27 cellular contexts compared by ENCODE assay signal in the genomic region with DNA sequence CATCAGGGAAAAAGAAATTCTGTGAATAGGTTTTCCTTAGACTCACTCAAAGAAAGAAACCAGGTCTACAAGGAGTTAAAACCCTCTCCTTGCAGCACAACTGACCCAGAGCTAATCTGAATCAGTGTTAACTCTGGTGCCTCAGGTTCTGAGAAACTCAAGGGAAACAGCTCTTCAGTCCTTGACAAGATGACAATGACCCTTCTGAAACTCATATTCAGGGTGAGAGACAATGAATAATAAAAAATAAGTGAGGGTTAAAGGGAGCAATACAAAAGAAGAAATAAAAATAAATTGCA.
"Had no signal": no experiment of that assay in that cellular context is flagged by ENCODE, and none has a peak within 500 bp of the region (broad histone marks: within the 10 kb centered on the region; RNA-seq: fewer than 3 reads in every experiment).

No MANE protein-coding gene starts in this region.

- H3K36me3 Mint-ChIP-seq: activated CD8-positive, alpha-beta memory T cell treated with anti-CD3 and anti-CD28 coated beads, Interleukin-2, amount 10 ng/mL, durations not matched to agents 7 days and 5 days; activated naive CD4-positive, alpha-beta T cell treated with anti-CD3 and anti-CD28 coated beads, Interleukin-2, amount 10 ng/mL, durations not matched to agents 7 days and 5 days; activated naive CD8-positive, alpha-beta T cell; T-cell had no signal

- ATAC-seq: activated CD8-positive, alpha-beta memory T cell treated with anti-CD3 and anti-CD28 coated beads, Interleukin-2, amount 10 ng/mL, durations not matched to agents 7 days and 5 days; activated naive CD8-positive, alpha-beta T cell treated with anti-CD3 and anti-CD28 coated beads, Interleukin-2, amount 50 U/mL, for 24 hours; Right ventricle myocardium inferior; SK-N-SH treated with all-trans-retinoic acid at 6 μM for 48 hours; T-cell; T-helper 17 cell had no signal

- H3K4me3 Mint-ChIP-seq: activated CD4-positive, alpha-beta memory T cell treated with anti-CD3 and anti-CD28 coated beads, Interleukin-2, amount 10 ng/mL, durations not matched to agents 7 days and 5 days; activated CD8-positive, alpha-beta memory T cell treated with anti-CD3 and anti-CD28 coated beads, Interleukin-2, amount 10 ng/mL, durations not matched to agents 7 days and 5 days; activated naive CD4-positive, alpha-beta T cell treated with anti-CD3 and anti-CD28 coated beads, Interleukin-2, amount 10 ng/mL, durations not matched to agents 7 days and 5 days; activated naive CD8-positive, alpha-beta T cell; activated naive CD8-positive, alpha-beta T cell treated with anti-CD3 and anti-CD28 coated beads, Interleukin-2, amount 50 U/mL, for 24 hours; central memory CD8-positive, alpha-beta T cell; T-cell; T-helper 17 cell had no signal

- H3K27me3 Mint-ChIP-seq: activated CD4-positive, alpha-beta memory T cell treated with anti-CD3 and anti-CD28 coated beads, Interleukin-2, amount 10 ng/mL, durations not matched to agents 7 days and 5 days; activated CD8-positive, alpha-beta memory T cell treated with anti-CD3 and anti-CD28 coated beads, Interleukin-2, amount 10 ng/mL, durations not matched to agents 7 days and 5 days; activated naive CD4-positive, alpha-beta T cell treated with anti-CD3 and anti-CD28 coated beads, Interleukin-2, amount 10 ng/mL, durations not matched to agents 7 days and 5 days; activated naive CD8-positive, alpha-beta T cell; activated naive CD8-positive, alpha-beta T cell treated with anti-CD3 and anti-CD28 coated beads, Interleukin-2, amount 50 U/mL, for 24 hours; central memory CD8-positive, alpha-beta T cell; T-cell; T-helper 17 cell had no signal

- H3K9me3 Mint-ChIP-seq: activated CD4-positive, alpha-beta memory T cell treated with anti-CD3 and anti-CD28 coated beads, Interleukin-2, amount 10 ng/mL, durations not matched to agents 7 days and 5 days; activated naive CD4-positive, alpha-beta T cell treated with anti-CD3 and anti-CD28 coated beads, Interleukin-2, amount 10 ng/mL, durations not matched to agents 7 days and 5 days had no signal

- DNase-seq: activated CD4-positive, alpha-beta memory T cell treated with anti-CD3 and anti-CD28 coated beads, Interleukin-2, amount 10 ng/mL, durations not matched to agents 7 days and 5 days; activated CD4-positive, alpha-beta T cell treated with anti-CD3 and anti-CD28 coated beads for 1 hour; activated CD4-positive, alpha-beta T cell treated with anti-CD3 and anti-CD28 coated beads for 48 hours; activated CD4-positive, CD25-positive, alpha-beta regulatory T cell; activated CD8-positive, alpha-beta memory T cell treated with anti-CD3 and anti-CD28 coated beads for 24 hours; activated CD8-positive, alpha-beta memory T cell treated with anti-CD3 and anti-CD28 coated beads, Interleukin-2, amount 10 ng/mL, durations not matched to agents 7 days and 5 days; activated CD8-positive, alpha-beta memory T cell treated with anti-CD3 and anti-CD28 coated beads, Interleukin-2, amount 50 U/mL, for 48 hours; activated effector memory CD4-positive, alpha-beta T cell treated with Interleukin-2 at 50 U/mL for 16 hours; activated naive CD4-positive, alpha-beta T cell treated with anti-CD3 and anti-CD28 coated beads, Interleukin-2, amount 10 ng/mL, durations not matched to agents 7 days and 5 days; activated naive CD8-positive, alpha-beta T cell treated with anti-CD3 and anti-CD28 coated beads, Interleukin-2, amount 50 U/mL, for 24 hours; activated T-cell treated with anti-CD3 and anti-CD28 coated beads, Interleukin-2, amount 50 U/mL, for 48 hours; aorta; NCI-H1048; NCI-H1436 treated with DMSO at 0.1 percent for 48 hours; NCI-H1694 treated with DMSO at 0.1 percent for 48 hours; NCI-H2029; NCI-H2171; NCI-H510A; PC-9; SIG-M5; T-cell; T-helper 17 cell had no signal

- H3K4me1 Mint-ChIP-seq: activated CD4-positive, alpha-beta memory T cell treated with anti-CD3 and anti-CD28 coated beads, Interleukin-2, amount 10 ng/mL, durations not matched to agents 7 days and 5 days; activated CD8-positive, alpha-beta memory T cell treated with anti-CD3 and anti-CD28 coated beads, Interleukin-2, amount 10 ng/mL, durations not matched to agents 7 days and 5 days; activated naive CD4-positive, alpha-beta T cell treated with anti-CD3 and anti-CD28 coated beads, Interleukin-2, amount 10 ng/mL, durations not matched to agents 7 days and 5 days; activated naive CD8-positive, alpha-beta T cell treated with anti-CD3 and anti-CD28 coated beads, Interleukin-2, amount 50 U/mL, for 24 hours; central memory CD8-positive, alpha-beta T cell; T-cell; T-helper 17 cell had no signal

- H3K27ac Mint-ChIP-seq: activated CD4-positive, alpha-beta memory T cell treated with anti-CD3 and anti-CD28 coated beads, Interleukin-2, amount 10 ng/mL, durations not matched to agents 7 days and 5 days; activated CD8-positive, alpha-beta memory T cell treated with anti-CD3 and anti-CD28 coated beads, Interleukin-2, amount 10 ng/mL, durations not matched to agents 7 days and 5 days; activated naive CD4-positive, alpha-beta T cell treated with anti-CD3 and anti-CD28 coated beads, Interleukin-2, amount 10 ng/mL, durations not matched to agents 7 days and 5 days; activated naive CD8-positive, alpha-beta T cell; activated naive CD8-positive, alpha-beta T cell treated with anti-CD3 and anti-CD28 coated beads, Interleukin-2, amount 50 U/mL, for 24 hours; T-cell; T-helper 17 cell had no signal

- FAIRE-seq: RCC 7860 had no signal
